Comparison of ENCODE assay signal across 9 cellular contexts in the genomic region with DNA sequence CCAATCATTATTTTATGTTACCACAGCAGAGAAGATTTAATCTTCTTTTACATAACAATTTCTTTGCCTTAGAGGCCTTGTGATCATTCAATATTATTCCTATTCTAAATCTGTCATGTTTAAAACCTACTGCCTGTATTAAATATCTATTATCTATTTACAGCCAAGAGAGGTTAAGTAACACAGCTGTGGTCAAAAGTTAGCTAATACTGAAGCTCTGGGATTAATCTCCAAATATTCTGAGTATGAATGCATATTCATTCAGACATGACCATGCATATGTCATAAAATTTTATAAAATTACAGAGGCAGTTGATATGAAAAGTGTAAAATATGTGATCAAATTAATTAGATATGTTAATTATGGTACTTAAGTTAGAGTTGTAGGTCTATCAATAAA.
"Had no signal": no experiment of that assay in that cellular context is flagged by ENCODE, and none has a peak within 500 bp of the region (broad histone marks: within the 10 kb centered on the region; RNA-seq: fewer than 3 reads in every experiment).

No MANE protein-coding gene starts in this region.

- FAIRE-seq: HepG2 had no signal

- ATAC-seq: HCT116, HepG2 had no signal

- H2AFZ ChIP-seq: GM23248 had no signal

- H3K27ac ChIP-seq: GM23248, HL-60 had no signal

- H3K9ac ChIP-seq: GM23248 had no signal

- DNase-seq: GM23248, GOT3, H7, HFFc6, KBM-7 had no signal

- H3K36me3 ChIP-seq: HAP-1 had no signal

- H3K4me3 ChIP-seq: GM23248, HAP-1 had no signal

- H3K9me3 ChIP-seq: HAP-1 had no signal
